Comparison of ENCODE assay signal across 19 cellular contexts in genomic region chr3:128366652-128367051, GRCh38.
"Had no signal": no experiment of that assay in that cellular context is flagged by ENCODE, and none has a peak within 500 bp of the region (broad histone marks: within the 10 kb centered on the region; RNA-seq: fewer than 3 reads in every experiment).

No MANE protein-coding gene starts in this region.

- H3K4me1 Mint-ChIP-seq: activated naive CD8-positive, alpha-beta T cell treated with anti-CD3 and anti-CD28 coated beads for 36 hours had no signal

- H3K4me3 ChIP-seq: gastroesophageal sphincter, SK-N-MC, suprapubic skin had no signal

- H3K27ac Mint-ChIP-seq: activated CD4-positive, alpha-beta T cell treated with anti-CD3 and anti-CD28 coated beads, Interleukin-2, amount 10 ng/mL, durations not matched to agents 24 days and 14 days; activated naive CD8-positive, alpha-beta T cell treated with anti-CD3 and anti-CD28 coated beads for 36 hours; memory B cell; natural killer cell had no signal

- H3K36me3 Mint-ChIP-seq: activated naive CD8-positive, alpha-beta T cell treated with anti-CD3 and anti-CD28 coated beads for 36 hours; natural killer cell had no signal

- ATAC-seq: gastroesophageal sphincter, left lobe of liver, natural killer cell had no signal

- H3K27me3 Mint-ChIP-seq: activated CD4-positive, alpha-beta T cell treated with anti-CD3 and anti-CD28 coated beads, Interleukin-2, amount 10 ng/mL, durations not matched to agents 24 days and 14 days; activated naive CD8-positive, alpha-beta T cell treated with anti-CD3 and anti-CD28 coated beads for 36 hours; memory B cell had no signal

- H3K27ac ChIP-seq: gastroesophageal sphincter, neutrophil, SK-N-MC, suprapubic skin had no signal

- H3K4me3 Mint-ChIP-seq: activated CD4-positive, alpha-beta T cell treated with anti-CD3 and anti-CD28 coated beads, Interleukin-2, amount 10 ng/mL, durations not matched to agents 24 days and 14 days; activated naive CD8-positive, alpha-beta T cell treated with anti-CD3 and anti-CD28 coated beads for 36 hours; brain; memory B cell; natural killer cell had no signal

- DNase-seq: activated CD4-positive, alpha-beta T cell treated with anti-CD3 and anti-CD28 coated beads, Interleukin-2, amount 10 ng/mL, durations not matched to agents 24 days and 14 days; activated CD4-positive, CD25-positive, alpha-beta regulatory T cell; activated gamma-delta T cell; activated naive CD8-positive, alpha-beta T cell treated with anti-CD3 and anti-CD28 coated beads for 36 hours; activated T-cell treated with anti-CD3 and anti-CD28 coated beads, Interleukin-2, amount 50 U/mL, for 1 hour; amygdala; effector memory CD4-positive, alpha-beta T cell; natural killer cell; retina; small intestine; stimulated activated CD4-positive, alpha-beta T cell treated with anti-CD3 and anti-CD28 coated beads, Interleukin-4, amount 100 ng/mL, for 24 hours; stimulated activated naive CD4-positive, alpha-beta T cell treated with Interleukin-2 at 50 U/mL for 16 hours had no signal

- H3K36me3 ChIP-seq: neutrophil, suprapubic skin had no signal

- H3K9me3 ChIP-seq: gastroesophageal sphincter, neutrophil, suprapubic skin had no signal

- H3K27me3 ChIP-seq: gastroesophageal sphincter, neutrophil, suprapubic skin had no signal

- H3K9me3 Mint-ChIP-seq: activated CD4-positive, alpha-beta T cell treated with anti-CD3 and anti-CD28 coated beads, Interleukin-2, amount 10 ng/mL, durations not matched to agents 24 days and 14 days; activated naive CD8-positive, alpha-beta T cell treated with anti-CD3 and anti-CD28 coated beads for 36 hours; brain; memory B cell; natural killer cell had no signal
